ENCODE assay signal across 2 cellular contexts in the genomic region with DNA sequence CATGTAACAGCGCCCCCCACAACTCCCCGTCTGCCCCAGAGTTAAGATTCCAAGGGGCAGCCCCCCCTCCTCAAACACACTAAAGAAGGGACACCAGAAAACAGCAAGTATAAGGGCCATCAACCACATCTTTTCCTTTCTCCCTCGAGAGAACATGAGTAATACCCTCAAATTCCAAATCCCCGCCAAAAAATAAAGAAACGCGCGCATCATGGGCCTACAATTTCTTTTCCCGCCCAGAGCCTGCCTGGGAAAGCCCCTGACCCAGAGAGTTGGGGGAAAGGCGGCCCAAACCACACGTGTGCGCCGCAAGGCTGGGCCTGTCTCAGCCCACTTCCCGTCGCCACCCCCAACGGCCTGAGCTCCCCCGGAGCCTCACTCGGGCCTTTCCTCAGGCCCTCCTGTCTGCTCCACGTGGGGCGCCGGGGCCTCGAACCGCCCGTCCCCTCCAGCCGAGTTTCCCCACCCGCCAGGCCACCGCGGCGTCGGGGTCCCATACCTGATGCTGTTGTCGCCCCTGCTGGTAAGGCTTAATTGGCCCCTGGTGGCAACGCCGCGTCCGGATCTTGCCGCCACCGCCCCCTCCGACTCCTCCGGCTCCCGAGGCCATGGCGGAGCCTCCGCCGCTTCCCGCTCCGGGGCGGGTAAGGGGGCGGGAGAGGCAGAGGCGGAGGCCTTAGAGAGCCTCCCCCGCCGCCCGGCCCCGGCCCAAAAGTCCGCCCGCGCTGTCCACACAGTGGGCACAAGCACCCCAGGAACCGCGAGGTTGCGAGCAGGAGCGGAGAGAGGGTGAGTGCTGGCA.
A peak's percentile ranks its signal among the peaks of the same experiment; 100 is the strongest.
TF ChIP-seq lines count a peak whose summit lies in the region.

No MANE protein-coding gene starts in this region.

TF ChIP-seq in HEK293, 187 proteins besides CTCF, POLR2A, EP300 and RAD21 (continued from another document and continues in another):
- TF ChIP-seq, protein P1, sequence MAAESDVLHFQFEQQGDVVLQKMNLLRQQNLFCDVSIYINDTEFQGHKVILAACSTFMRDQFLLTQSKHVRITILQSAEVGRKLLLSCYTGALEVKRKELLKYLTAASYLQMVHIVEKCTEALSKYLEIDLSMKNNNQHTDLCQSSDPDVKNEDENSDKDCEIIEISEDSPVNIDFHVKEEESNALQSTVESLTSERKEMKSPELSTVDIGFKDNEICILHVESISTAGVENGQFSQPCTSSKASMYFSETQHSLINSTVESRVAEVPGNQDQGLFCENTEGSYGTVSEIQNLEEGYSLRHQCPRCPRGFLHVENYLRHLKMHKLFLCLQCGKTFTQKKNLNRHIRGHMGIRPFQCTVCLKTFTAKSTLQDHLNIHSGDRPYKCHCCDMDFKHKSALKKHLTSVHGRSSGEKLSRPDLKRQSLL (tag by site-specific recombination; IDR thresholded peaks at IDR 0.05) = no peak
- no peak for TF ChIP-seq ZNF114 (tag by site-specific recombination; IDR thresholded peaks at IDR 0.05)
- no peak for TF ChIP-seq ZNF624 (tag by site-specific recombination; IDR thresholded peaks at IDR 0.05)
- no peak for TF ChIP-seq ZNF169 (tag by site-specific recombination; IDR thresholded peaks at IDR 0.05)
- no peak for TF ChIP-seq ZBTB7A (tag by site-specific recombination; IDR thresholded peaks at IDR 0.05; ENCODE audit: low read depth)
- peak; percentile 50 for TF ChIP-seq ZNF629 (tag by site-specific recombination; IDR thresholded peaks at IDR 0.05)
- TF ChIP-seq ZNF221 (tag by site-specific recombination; IDR thresholded peaks at IDR 0.05; ENCODE audit: borderline replicate concordance) = no peak
- no peak for TF ChIP-seq ZNF654 (tag by site-specific recombination; IDR thresholded peaks at IDR 0.05; ENCODE audit: low read depth)
- 0 out of 2 replicates have a peak, but pooled peaks have one; percentile 33 for TF ChIP-seq ZSCAN4 (tag by site-specific recombination; IDR thresholded peaks at IDR 0.05)
- TF ChIP-seq ZBTB20 (tag by site-specific recombination; IDR thresholded peaks at IDR 0.05) = peak; percentile 74
- 0 out of 2 replicates have a peak, but pooled peaks have one; percentile 13 for TF ChIP-seq MYNN (tag by site-specific recombination; IDR thresholded peaks at IDR 0.05; ENCODE audit: borderline replicate concordance)
- TF ChIP-seq ZNF311 (tag by site-specific recombination; IDR thresholded peaks at IDR 0.05; ENCODE audit: borderline replicate concordance) = no peak
- TF ChIP-seq, protein P2, sequence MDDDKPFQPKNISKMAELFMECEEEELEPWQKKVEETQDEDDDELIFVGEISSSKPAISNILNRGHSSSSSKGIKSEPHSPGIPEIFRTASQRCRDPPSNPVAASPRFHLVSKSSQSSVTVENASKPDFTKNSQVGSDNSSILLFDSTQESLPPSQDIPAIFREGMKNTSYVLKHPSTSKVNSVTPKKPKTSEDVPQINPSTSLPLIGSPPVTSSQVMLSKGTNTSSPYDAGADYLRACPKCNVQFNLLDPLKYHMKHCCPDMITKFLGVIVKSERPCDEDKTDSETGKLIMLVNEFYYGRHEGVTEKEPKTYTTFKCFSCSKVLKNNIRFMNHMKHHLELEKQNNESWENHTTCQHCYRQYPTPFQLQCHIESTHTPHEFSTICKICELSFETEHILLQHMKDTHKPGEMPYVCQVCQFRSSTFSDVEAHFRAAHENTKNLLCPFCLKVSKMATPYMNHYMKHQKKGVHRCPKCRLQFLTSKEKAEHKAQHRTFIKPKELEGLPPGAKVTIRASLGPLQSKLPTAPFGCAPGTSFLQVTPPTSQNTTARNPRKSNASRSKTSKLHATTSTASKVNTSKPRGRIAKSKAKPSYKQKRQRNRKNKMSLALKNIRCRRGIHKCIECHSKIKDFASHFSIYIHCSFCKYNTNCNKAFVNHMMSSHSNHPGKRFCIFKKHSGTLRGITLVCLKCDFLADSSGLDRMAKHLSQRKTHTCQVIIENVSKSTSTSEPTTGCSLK (tag by site-specific recombination; IDR thresholded peaks at IDR 0.05) = no peak
- TF ChIP-seq, protein P3, sequence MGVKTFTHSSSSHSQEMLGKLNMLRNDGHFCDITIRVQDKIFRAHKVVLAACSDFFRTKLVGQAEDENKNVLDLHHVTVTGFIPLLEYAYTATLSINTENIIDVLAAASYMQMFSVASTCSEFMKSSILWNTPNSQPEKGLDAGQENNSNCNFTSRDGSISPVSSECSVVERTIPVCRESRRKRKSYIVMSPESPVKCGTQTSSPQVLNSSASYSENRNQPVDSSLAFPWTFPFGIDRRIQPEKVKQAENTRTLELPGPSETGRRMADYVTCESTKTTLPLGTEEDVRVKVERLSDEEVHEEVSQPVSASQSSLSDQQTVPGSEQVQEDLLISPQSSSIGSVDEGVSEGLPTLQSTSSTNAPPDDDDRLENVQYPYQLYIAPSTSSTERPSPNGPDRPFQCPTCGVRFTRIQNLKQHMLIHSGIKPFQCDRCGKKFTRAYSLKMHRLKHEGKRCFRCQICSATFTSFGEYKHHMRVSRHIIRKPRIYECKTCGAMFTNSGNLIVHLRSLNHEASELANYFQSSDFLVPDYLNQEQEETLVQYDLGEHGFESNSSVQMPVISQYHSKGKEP (tag by site-specific recombination; IDR thresholded peaks at IDR 0.05) = no peak
- no peak for TF ChIP-seq ZBTB1 (tag by site-specific recombination; IDR thresholded peaks at IDR 0.05)
- TF ChIP-seq, protein P4, sequence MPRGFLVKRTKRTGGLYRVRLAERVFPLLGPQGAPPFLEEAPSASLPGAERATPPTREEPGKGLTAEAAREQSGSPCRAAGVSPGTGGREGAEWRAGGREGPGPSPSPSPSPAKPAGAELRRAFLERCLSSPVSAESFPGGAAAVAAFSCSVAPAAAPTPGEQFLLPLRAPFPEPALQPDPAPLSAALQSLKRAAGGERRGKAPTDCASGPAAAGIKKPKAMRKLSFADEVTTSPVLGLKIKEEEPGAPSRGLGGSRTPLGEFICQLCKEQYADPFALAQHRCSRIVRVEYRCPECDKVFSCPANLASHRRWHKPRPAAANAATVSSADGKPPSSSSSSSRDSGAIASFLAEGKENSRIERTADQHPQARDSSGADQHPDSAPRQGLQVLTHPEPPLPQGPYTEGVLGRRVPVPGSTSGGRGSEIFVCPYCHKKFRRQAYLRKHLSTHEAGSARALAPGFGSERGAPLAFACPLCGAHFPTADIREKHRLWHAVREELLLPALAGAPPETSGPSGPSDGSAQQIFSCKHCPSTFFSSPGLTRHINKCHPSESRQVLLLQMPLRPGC (tag by site-specific recombination; IDR thresholded peaks at IDR 0.05) = peak; percentile 52; the same call in 1 of the 2 replicates
- TF ChIP-seq SP2 (tag by site-specific recombination; IDR thresholded peaks at IDR 0.05) = peak; percentile 82
- peak; percentile 20; the same call in 1 of the 2 replicates for TF ChIP-seq ZNF24 (tag by site-specific recombination; IDR thresholded peaks at IDR 0.05)
- TF ChIP-seq ZNF776 (tag by site-specific recombination; IDR thresholded peaks at IDR 0.05; ENCODE audit: borderline replicate concordance) = no peak
- TF ChIP-seq ZNF670 (tag by site-specific recombination; IDR thresholded peaks at IDR 0.05; ENCODE audit: low read depth) = no peak
- peak; percentile 51; the same call in 1 of the 2 replicates for TF ChIP-seq WT1 (tag by site-specific recombination; IDR thresholded peaks at IDR 0.05)
- TF ChIP-seq ZNF768 (tag by site-specific recombination; IDR thresholded peaks at IDR 0.05) = 0 out of 2 replicates have a peak, but pooled peaks have one; percentile 3

TF ChIP-seq in K562, 482 proteins besides CTCF, POLR2A, EP300 and RAD21 (continued from another document and continues in another):
- TF ChIP-seq, protein P5, sequence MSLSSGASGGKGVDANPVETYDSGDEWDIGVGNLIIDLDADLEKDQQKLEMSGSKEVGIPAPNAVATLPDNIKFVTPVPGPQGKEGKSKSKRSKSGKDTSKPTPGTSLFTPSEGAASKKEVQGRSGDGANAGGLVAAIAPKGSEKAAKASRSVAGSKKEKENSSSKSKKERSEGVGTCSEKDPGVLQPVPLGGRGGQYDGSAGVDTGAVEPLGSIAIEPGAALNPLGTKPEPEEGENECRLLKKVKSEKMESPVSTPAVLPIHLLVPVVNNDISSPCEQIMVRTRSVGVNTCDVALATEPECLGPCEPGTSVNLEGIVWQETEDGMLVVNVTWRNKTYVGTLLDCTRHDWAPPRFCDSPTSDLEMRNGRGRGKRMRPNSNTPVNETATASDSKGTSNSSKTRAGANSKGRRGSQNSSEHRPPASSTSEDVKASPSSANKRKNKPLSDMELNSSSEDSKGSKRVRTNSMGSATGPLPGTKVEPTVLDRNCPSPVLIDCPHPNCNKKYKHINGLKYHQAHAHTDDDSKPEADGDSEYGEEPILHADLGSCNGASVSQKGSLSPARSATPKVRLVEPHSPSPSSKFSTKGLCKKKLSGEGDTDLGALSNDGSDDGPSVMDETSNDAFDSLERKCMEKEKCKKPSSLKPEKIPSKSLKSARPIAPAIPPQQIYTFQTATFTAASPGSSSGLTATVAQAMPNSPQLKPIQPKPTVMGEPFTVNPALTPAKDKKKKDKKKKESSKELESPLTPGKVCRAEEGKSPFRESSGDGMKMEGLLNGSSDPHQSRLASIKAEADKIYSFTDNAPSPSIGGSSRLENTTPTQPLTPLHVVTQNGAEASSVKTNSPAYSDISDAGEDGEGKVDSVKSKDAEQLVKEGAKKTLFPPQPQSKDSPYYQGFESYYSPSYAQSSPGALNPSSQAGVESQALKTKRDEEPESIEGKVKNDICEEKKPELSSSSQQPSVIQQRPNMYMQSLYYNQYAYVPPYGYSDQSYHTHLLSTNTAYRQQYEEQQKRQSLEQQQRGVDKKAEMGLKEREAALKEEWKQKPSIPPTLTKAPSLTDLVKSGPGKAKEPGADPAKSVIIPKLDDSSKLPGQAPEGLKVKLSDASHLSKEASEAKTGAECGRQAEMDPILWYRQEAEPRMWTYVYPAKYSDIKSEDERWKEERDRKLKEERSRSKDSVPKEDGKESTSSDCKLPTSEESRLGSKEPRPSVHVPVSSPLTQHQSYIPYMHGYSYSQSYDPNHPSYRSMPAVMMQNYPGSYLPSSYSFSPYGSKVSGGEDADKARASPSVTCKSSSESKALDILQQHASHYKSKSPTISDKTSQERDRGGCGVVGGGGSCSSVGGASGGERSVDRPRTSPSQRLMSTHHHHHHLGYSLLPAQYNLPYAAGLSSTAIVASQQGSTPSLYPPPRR (CRISPR knock-in tag; IDR thresholded peaks at IDR 0.05; ENCODE audit: borderline replicate concordance) = peak; percentile 91
- TF ChIP-seq RB1 (IDR thresholded peaks at IDR 0.05; ENCODE audit: low read depth) (no peak; the same call in none of the 2 replicates), ZNF644 (tag; IDR thresholded peaks at IDR 0.05; ENCODE audit: low read depth) (no peak; the same call in 1 of the 2 replicates), ZNF408 (CRISPR knock-in tag; IDR thresholded peaks at IDR 0.05; ENCODE audit: low read depth) (no peak), ZNF766 (CRISPR knock-in tag; conservative IDR thresholded peaks at IDR 0.05) (no peak), RBM14 (IDR thresholded peaks at IDR 0.05; ENCODE audit: borderline replicate concordance, insufficient read depth, low read depth, low read length) (peak; percentile 89; the same call in 1 of the 2 replicates), SIN3A (IDR thresholded peaks at IDR 0.05; ENCODE audit: borderline replicate concordance in 2 of 2, control insufficient read depth in 1 of 2, low read depth in 2 of 2, low read length in 2 of 2) (peak in 1 of 2 experiments; percentile 62; a peak in 3 of 4 replicates), ZBTB49 (CRISPR knock-in tag; IDR thresholded peaks at IDR 0.05; ENCODE audit: borderline replicate concordance) (peak; percentile 43), NR1H2 (CRISPR knock-in tag; IDR thresholded peaks at IDR 0.05) (peak; percentile 78; the same call in 1 of the 2 replicates), RBM22 (IDR thresholded peaks at IDR 0.05; ENCODE audit: low read depth, low read length, poor library complexity, severe bottlenecking) (peak; percentile 99), HOMEZ (CRISPR knock-in tag; IDR thresholded peaks at IDR 0.05) (0 out of 2 replicates have a peak, but pooled peaks have one; percentile 14), TRIM24 (IDR thresholded peaks at IDR 0.05) (peak; percentile 37 to 62; a peak in 3 of 4 replicates), MAX (CRISPR knock-in tag; IDR thresholded peaks at IDR 0.05) (peak; percentile 94)
- TF ChIP-seq, protein P6, sequence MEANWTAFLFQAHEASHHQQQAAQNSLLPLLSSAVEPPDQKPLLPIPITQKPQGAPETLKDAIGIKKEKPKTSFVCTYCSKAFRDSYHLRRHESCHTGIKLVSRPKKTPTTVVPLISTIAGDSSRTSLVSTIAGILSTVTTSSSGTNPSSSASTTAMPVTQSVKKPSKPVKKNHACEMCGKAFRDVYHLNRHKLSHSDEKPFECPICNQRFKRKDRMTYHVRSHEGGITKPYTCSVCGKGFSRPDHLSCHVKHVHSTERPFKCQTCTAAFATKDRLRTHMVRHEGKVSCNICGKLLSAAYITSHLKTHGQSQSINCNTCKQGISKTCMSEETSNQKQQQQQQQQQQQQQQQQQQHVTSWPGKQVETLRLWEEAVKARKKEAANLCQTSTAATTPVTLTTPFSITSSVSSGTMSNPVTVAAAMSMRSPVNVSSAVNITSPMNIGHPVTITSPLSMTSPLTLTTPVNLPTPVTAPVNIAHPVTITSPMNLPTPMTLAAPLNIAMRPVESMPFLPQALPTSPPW (CRISPR knock-in tag; IDR thresholded peaks at IDR 0.05) = peak; percentile 87
